In genomic region chr1:24743404-24744211, GRCh38 we compare ENCODE assay signal across 2 cellular contexts.
TF ChIP-seq lines count a peak whose summit lies in the region.

No MANE protein-coding gene starts in this region.

TF ChIP-seq in HEK293, 187 proteins besides CTCF, POLR2A, EP300 and RAD21 (continued from another document and continues in another):
- TF ChIP-seq ZNF518A (tag by site-specific recombination; conservative IDR thresholded peaks at IDR 0.05; ENCODE audit: low read depth) (no peak), ZNF558 (tag by site-specific recombination; IDR thresholded peaks at IDR 0.05) (no peak), GLIS1 (tag by site-specific recombination; IDR thresholded peaks at IDR 0.05) (0 out of 2 replicates have a peak, but pooled peaks have one; percentile 20), YY1 (tag by site-specific recombination; IDR thresholded peaks at IDR 0.05) (no peak), ZBTB17 (tag by site-specific recombination; IDR thresholded peaks at IDR 0.05) (0 out of 2 replicates have a peak, but pooled peaks have one; percentile 12), ZBTB6 (tag by site-specific recombination; IDR thresholded peaks at IDR 0.05) (no peak), ZNF280D (tag by site-specific recombination; IDR thresholded peaks at IDR 0.05) (no peak), TSHZ1 (tag by site-specific recombination; IDR thresholded peaks at IDR 0.05; ENCODE audit: borderline replicate concordance) (no peak), KLF8 (tag by site-specific recombination; IDR thresholded peaks at IDR 0.05) (no peak), ZNF184 (tag by site-specific recombination; IDR thresholded peaks at IDR 0.05) (peak; percentile 78), SP2 (tag by site-specific recombination; IDR thresholded peaks at IDR 0.05) (no peak)

TF ChIP-seq in HepG2, 621 proteins besides CTCF, POLR2A, EP300 and RAD21 (continued from another document):
- TF ChIP-seq ZNF362 (CRISPR knock-in tag; IDR thresholded peaks at IDR 0.05; ENCODE audit: borderline replicate concordance) (no peak), ELF3 (CRISPR knock-in tag; IDR thresholded peaks at IDR 0.05) (peak; percentile 11; the same call in 1 of the 2 replicates), MTA3 (CRISPR knock-in tag; IDR thresholded peaks at IDR 0.05) (no peak), MYC (CRISPR knock-in tag; IDR thresholded peaks at IDR 0.05; ENCODE audit: borderline replicate concordance) (0 out of 2 replicates have a peak, but pooled peaks have one; percentile 16), SETDB1 (CRISPR knock-in tag; IDR thresholded peaks at IDR 0.05; ENCODE audit: borderline replicate concordance) (no peak), TGIF2 (CRISPR knock-in tag; IDR thresholded peaks at IDR 0.05) (0 out of 2 replicates have a peak, but pooled peaks have one; percentile 46), ZNF687 (CRISPR knock-in tag; IDR thresholded peaks at IDR 0.05) (no peak), PAX8 (CRISPR knock-in tag; IDR thresholded peaks at IDR 0.05; ENCODE audit: borderline replicate concordance) (no peak), ZNF552 (CRISPR knock-in tag; IDR thresholded peaks at IDR 0.05; ENCODE audit: borderline replicate concordance) (no peak), KAT2B (IDR thresholded peaks at IDR 0.05; ENCODE audit: borderline replicate concordance, low read depth, low read length) (no peak), THRA (CRISPR knock-in tag; IDR thresholded peaks at IDR 0.05; ENCODE audit: borderline replicate concordance) (no peak), SAP130 (CRISPR knock-in tag; IDR thresholded peaks at IDR 0.05; ENCODE audit: low read depth) (peak; percentile 45), ZNF10 (CRISPR knock-in tag; IDR thresholded peaks at IDR 0.05; ENCODE audit: borderline replicate concordance, low read depth) (no peak), GLMP (CRISPR knock-in tag; IDR thresholded peaks at IDR 0.05; ENCODE audit: borderline replicate concordance) (no peak), MXI1 (IDR thresholded peaks at IDR 0.05; ENCODE audit: borderline replicate concordance, low read depth, low read length) (no peak), PCBP1 (IDR thresholded peaks at IDR 0.05; ENCODE audit: borderline replicate concordance, low read depth, low read length) (no peak), PPARG (CRISPR knock-in tag; conservative IDR thresholded peaks at IDR 0.05) (no peak), DMAP1 (CRISPR knock-in tag; IDR thresholded peaks at IDR 0.05) (no peak), RELA (CRISPR knock-in tag; IDR thresholded peaks at IDR 0.05) (no peak), RCOR2 (CRISPR knock-in tag; IDR thresholded peaks at IDR 0.05) (peak; percentile 11; the same call in 1 of the 2 replicates), HNRNPUL1 (IDR thresholded peaks at IDR 0.05; ENCODE audit: low read depth, low read length) (no peak), ZBTB38 (CRISPR knock-in tag; IDR thresholded peaks at IDR 0.05) (no peak), BRF2 (CRISPR knock-in tag; IDR thresholded peaks at IDR 0.05) (no peak)
TF ChIP-seq in HepG2: peak in this region for 14.
